ENCODE assay signal across 8 cellular contexts in the genomic region with DNA sequence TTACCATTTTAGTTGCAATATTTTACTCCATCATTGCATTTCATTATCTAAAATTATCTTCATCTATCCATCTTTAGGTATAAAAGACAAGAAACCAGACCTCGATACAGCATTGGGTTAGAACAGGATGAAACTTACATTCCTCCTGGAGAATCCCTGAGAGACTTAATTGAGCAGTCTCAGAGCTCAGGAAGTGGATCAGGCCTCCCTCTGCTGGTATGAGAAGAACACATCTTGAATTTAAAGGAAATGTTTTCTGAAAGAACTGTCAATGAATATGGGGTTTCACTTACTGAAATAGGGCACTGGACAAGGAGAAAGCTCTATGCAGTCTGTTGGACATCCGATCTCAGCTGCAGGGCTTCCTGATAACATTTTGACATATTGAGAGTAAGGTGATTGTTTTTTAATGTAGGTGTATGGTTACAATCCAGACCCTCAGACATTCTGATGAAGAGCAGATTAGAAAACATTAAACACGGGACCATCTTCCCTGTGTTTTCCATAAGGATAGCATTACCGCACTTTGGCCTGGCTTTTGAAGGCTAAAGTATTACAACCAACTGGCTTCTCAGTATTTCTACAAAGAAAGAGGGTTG.
DNase-seq lines count a peak whose midpoint lies in the region; ATAC-seq and TF ChIP-seq lines count a peak whose summit lies in the region.

No MANE protein-coding gene starts in this region.

- no peak overlapping the region for H3K9ac ChIP-seq in SK-N-MC (ENCODE audit: insufficient read length)

- ATAC-seq in foreskin keratinocyte (peak; percentile 60), HG03521 (IDR thresholded peaks at IDR 0.05; ENCODE audit: unreplicated experiment) (no peak)

- H3K4me1 ChIP-seq in foreskin keratinocyte, result peaks cover 7% of the 10 kb centered on the region

- H3K36me3 ChIP-seq in H7 (replicated peaks; ENCODE audit: control insufficient read depth, insufficient read depth, low read length), result no peaks in the 10 kb centered on the region
- H3K36me3 ChIP-seq in SK-N-MC (ENCODE audit: insufficient read depth, low read length), result no peaks in the 10 kb centered on the region

- H3K4me3 ChIP-seq in AG09309 (ENCODE audit: control insufficient read depth, low read depth, low read length) (no peak overlapping the region), H7 (ENCODE audit: insufficient read depth, low read depth, low read length) (no peak overlapping the region), SK-N-MC (no peak overlapping the region)

- DNase-seq in AG09309 (ENCODE audit: low read depth) (peak; percentile 48), H7 (peak; percentile 21), SK-N-MC (ENCODE audit: low read depth, low spot score) (peak; percentile 66), foreskin keratinocyte (peak in 1 of 2 donors; percentile 40), renal cortical epithelial cell (ENCODE audit: low read depth) (peak; percentile 75), activated gamma-delta T cell treated with Interleukin-2 at 50 U/mL for 16 hours (no peak)
- no peak for DNase-seq in stimulated activated CD4-positive, alpha-beta T cell treated with anti-CD3 and anti-CD28 coated beads, Interleukin-2, amount 100 ng/mL, for 48 hours

- no peaks in the 10 kb centered on the region for H3K9me3 ChIP-seq in SK-N-MC (ENCODE audit: low read depth, low read length)

- H3K27ac ChIP-seq in SK-N-MC, result no peak overlapping the region
- H3K27ac ChIP-seq in foreskin keratinocyte, result no peak overlapping the region

- no peaks in the 10 kb centered on the region for H3K27me3 ChIP-seq in H7 (ENCODE audit: control insufficient read depth, insufficient read depth, low read length)
- no peaks in the 10 kb centered on the region for H3K27me3 ChIP-seq in foreskin keratinocyte

- TF ChIP-seq CTCF in AG09309 (IDR thresholded peaks at IDR 0.05; ENCODE audit: control insufficient read depth, insufficient read depth, low read depth, low read length, missing control alignments) (peak; percentile 70), foreskin keratinocyte (conservative IDR thresholded peaks at IDR 0.05) (peak; percentile 78)

Comparison
In these comparisons a context has a peak if more than half of its experiments do, and no peak if none do; other contexts are left out.
1. DNase-seq: peak in AG09309 (single experiment), H7 (single experiment), SK-N-MC (single experiment) and renal cortical epithelial cell (single experiment); none in activated gamma-delta T cell treated with Interleukin-2 at 50 U/mL for 16 hours (single experiment) and stimulated activated CD4-positive, alpha-beta T cell treated with anti-CD3 and anti-CD28 coated beads, Interleukin-2, amount 100 ng/mL, for 48 hours (0 of 2).